In the genomic region with DNA sequence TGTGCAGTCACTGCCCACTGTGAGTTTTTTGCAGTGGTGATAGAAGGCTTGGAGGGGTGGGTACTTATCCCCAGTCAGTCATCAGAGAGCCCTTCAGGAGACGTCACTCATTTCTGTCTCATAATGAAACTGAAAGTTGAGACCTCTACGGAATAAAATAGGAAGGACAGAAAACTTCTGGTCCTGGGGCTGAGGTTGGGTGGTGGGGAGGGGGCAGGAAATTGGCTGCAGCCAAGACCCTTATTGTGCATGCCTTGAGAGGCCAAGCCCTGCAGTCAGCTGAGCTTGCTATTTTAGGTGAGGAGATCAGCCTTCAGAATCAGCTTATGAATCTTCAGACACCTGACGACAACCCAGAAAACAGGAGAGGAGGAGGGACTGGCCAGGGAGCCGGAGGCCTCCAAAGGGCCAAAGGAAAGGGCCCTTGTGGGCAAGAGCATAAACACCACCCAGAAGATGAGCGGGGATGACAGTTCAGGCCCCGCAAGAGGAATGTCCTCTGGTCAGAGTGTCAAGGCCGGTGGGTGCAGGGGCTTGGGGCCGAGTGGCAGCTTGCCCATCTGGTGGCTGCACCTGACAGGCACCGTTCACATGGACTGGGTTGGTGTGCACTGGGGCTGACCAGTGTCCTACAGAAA, we compare ENCODE assay signal across 1 cellular context.
TF ChIP-seq lines count a peak whose summit lies in the region.

No MANE protein-coding gene starts in this region.

TF ChIP-seq in H1, 55 proteins besides CTCF, POLR2A, EP300 and RAD21 (continued from another document):
- TF ChIP-seq RFX5 (IDR thresholded peaks at IDR 0.05; ENCODE audit: borderline replicate concordance, low read depth, low read length) (no peak), PHF8 (conservative IDR thresholded peaks at IDR 0.05; ENCODE audit: low read depth, low read length) (no peak), NRF1 (IDR thresholded peaks at IDR 0.05; ENCODE audit: low read depth, low read length) (no peak), SUZ12 (IDR thresholded peaks at IDR 0.05; ENCODE audit: low read length) (no peak), MAFK (IDR thresholded peaks at IDR 0.05; ENCODE audit: low read depth, low read length) (no peak), BACH1 (IDR thresholded peaks at IDR 0.05; ENCODE audit: low read length) (no peak), GABPA (IDR thresholded peaks at IDR 0.05; ENCODE audit: borderline replicate concordance, insufficient read depth, low read length) (no peak), KDM1A (IDR thresholded peaks at IDR 0.05; ENCODE audit: borderline replicate concordance, low read length) (no peak)
- TF ChIP-seq, protein P1, sequence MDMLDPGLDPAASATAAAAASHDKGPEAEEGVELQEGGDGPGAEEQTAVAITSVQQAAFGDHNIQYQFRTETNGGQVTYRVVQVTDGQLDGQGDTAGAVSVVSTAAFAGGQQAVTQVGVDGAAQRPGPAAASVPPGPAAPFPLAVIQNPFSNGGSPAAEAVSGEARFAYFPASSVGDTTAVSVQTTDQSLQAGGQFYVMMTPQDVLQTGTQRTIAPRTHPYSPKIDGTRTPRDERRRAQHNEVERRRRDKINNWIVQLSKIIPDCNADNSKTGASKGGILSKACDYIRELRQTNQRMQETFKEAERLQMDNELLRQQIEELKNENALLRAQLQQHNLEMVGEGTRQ (IDR thresholded peaks at IDR 0.05; ENCODE audit: low read length): no peak
